Comparison of ENCODE assay signal across 8 cellular contexts in the genomic region with DNA sequence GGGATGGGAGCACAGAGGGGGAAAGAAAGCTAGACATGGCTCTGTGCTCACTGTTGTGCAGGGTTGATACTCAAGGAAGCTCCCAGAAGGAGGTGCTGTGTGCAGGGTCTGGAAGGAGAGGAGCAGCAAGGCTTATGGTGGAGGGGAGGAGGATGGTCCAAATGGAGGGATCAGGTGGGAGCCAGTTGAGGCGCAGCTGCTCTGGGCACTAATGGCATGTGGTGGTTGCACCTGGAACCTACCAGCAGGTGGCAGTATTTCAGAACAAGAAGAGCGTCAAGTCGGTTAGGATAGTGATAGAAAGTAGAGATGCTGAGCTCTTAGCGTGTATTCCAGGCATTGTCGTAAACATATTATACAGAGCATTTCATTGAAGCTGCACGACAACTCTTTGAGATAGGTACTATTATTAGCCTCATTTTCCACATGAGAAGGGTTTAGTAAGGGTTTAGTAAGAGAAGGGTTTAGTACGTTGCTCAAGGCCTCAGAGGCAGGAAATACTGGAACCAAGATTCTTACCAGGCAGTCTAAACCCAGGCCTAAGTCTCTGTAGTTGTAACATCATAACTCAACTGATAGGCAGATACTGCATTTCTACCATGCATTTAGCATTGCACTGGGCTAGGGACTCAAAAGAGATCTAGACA.
DNase-seq lines count a peak whose midpoint lies in the region; ATAC-seq, FAIRE-seq and TF ChIP-seq lines count a peak whose summit lies in the region.

No MANE protein-coding gene starts in this region.

- POLR2A ChIA-PET in GM10248 (lab: Yijun Ruan, JAX) (no interaction called here), GM12878 (lab: Charles Lee) (no interaction called here)

- peak; percentile 98 for ATAC-seq in GM23338
- peak; percentile 96 for ATAC-seq in GM12878

- no peaks in the 10 kb centered on the region for H3K9me2 ChIP-seq in GM23338 (ENCODE audit: insufficient read depth)

- H3K27me3 ChIP-seq in GM23338 (ENCODE audit: insufficient read depth) (no peaks in the 10 kb centered on the region), GM12878 (replicated peaks in 1 of 2; ENCODE audit: control insufficient read depth in 2 of 2, insufficient read depth in 2 of 2, low read length in 1 of 2) (no peaks in the 10 kb centered on the region)

- H3K4me3 Mint-ChIP-seq in GM23338 = no peak overlapping the region

- H3K4me3 ChIP-seq in GM23338 = no peak overlapping the region
- H3K4me3 ChIP-seq in GM12878 = no peak overlapping the region

- SMC1A ChIA-PET in GM12878 (lab: Charles Lee; ENCODE audit: uncharacterized antibody, unreplicated experiment) = interaction anchor here (0.6 to 2.7 kb wide), 11 partner anchors 10 to 822 kb away, joined by 3 to 13 read pairs (median 4); no protein-coding TSS in a partner anchor

- H3K9ac ChIP-seq in GM12878 (ENCODE audit: control insufficient read depth, insufficient read depth, low read length) = no peak overlapping the region

- peak; percentile 66 for TF ChIP-seq RAD21 in GM12878 (IDR thresholded peaks at IDR 0.05; ENCODE audit: insufficient read depth, low read depth, low read length)

- no TSS peak for BruUV-seq in GM12878 (replicated peaks; lab: Mats Ljungman, UMichigan)

- no peak for TF ChIP-seq POLR2A in GM12878 (IDR thresholded peaks at IDR 0.05; ENCODE audit: low read depth, low read length)

- no peaks in the 10 kb centered on the region; the same call in 2 of the 3 replicates for H3K4me1 Mint-ChIP-seq in GM23338

- no peaks in the 10 kb centered on the region for H3F3A ChIP-seq in GM23338 (replicated peaks; ENCODE audit: low read depth)

- H3K27ac Mint-ChIP-seq in GM23338 = no peak overlapping the region

- CTCF ChIA-PET in GM10248 (lab: Yijun Ruan, JAX) = interaction anchor here (0.7 to 6.7 kb wide), 39 partner anchors 8 to 1253 kb away, joined by 3 to 75 read pairs (median 4); no protein-coding TSS in a partner anchor
- CTCF ChIA-PET in GM12878 (lab: Yijun Ruan, JAX) = interaction anchor here (0.6 to 4.3 kb wide), 24 partner anchors 8 to 822 kb away, joined by 3 to 32 read pairs (median 4); no protein-coding TSS in a partner anchor

- intact Hi-C loops in GM12878 (cut with micrococcal nuclease; ENCODE audit: unreplicated experiment) = loop anchor here (1.0 to 5.0 kb wide), 5 partner anchors 213 to 821 kb away; no protein-coding TSS in a partner anchor

- H4K20me1 ChIP-seq in GM23338 (replicated peaks; ENCODE audit: insufficient read depth) (no peaks in the 10 kb centered on the region), GM12878 (ENCODE audit: control insufficient read depth, insufficient read depth) (no peaks in the 10 kb centered on the region)

- H3K4me1 ChIP-seq in GM23338 (ENCODE audit: insufficient read depth) (no peaks in the 10 kb centered on the region), GM12878 (ENCODE audit: control insufficient read depth, insufficient read depth, low read length) (no peaks in the 10 kb centered on the region)

- RAD21 ChIA-PET in GM12878 (lab: Charles Lee; ENCODE audit: unreplicated experiment) = interaction anchor here (1.0 to 2.4 kb wide), 7 partner anchors 226 to 822 kb away, joined by 3 to 10 read pairs (median 4); no protein-coding TSS in a partner anchor

- no peak for TF ChIP-seq EP300 in GM12878 (IDR thresholded peaks at IDR 0.05; ENCODE audit: borderline replicate concordance in 1 of 2, control insufficient read depth in 1 of 2, low read depth in 2 of 2, low read length in 2 of 2)

- H3K4me2 ChIP-seq in GM23338 (no peak overlapping the region), GM12878 (ENCODE audit: control insufficient read depth, insufficient read depth) (no peak overlapping the region)

- in situ Hi-C loops in GM12878 (cut with MboI) = no loop called here

- H3K9me3 ChIP-seq in GM12878 (replicated peaks; ENCODE audit: control insufficient read depth, insufficient read depth, low read length) = no peaks in the 10 kb centered on the region

- H3K27ac ChIP-seq in GM23338 (ENCODE audit: low read depth) (no peak overlapping the region), GM12878 (ENCODE audit: control insufficient read depth, insufficient read depth) (no peak overlapping the region)

- 8% methylated on average over 7 of the region's 7 CpGs for WGBS in GM12878 (ENCODE audit: insufficient coverage, insufficient replicate concordance, low lambda C conversion rate, missing lambda C conversion rate)

- no peak overlapping the region for H2AFZ ChIP-seq in GM23338
- H2AFZ ChIP-seq in GM12878 (ENCODE audit: control insufficient read depth, low read depth, low read length) = no peak overlapping the region

- FAIRE-seq in GM12878 (lab: Jason Lieb, UNC) = peak; percentile 86

- H3K79me2 ChIP-seq in GM23338 (replicated peaks; ENCODE audit: insufficient read depth) (no peaks in the 10 kb centered on the region), GM12878 (ENCODE audit: control insufficient read depth, insufficient read depth, low read length) (no peaks in the 10 kb centered on the region)

- H3K36me3 ChIP-seq in GM23338 (ENCODE audit: insufficient read depth) (no peaks in the 10 kb centered on the region), GM12878 (ENCODE audit: control insufficient read depth in 2 of 2, insufficient read depth in 2 of 2, low read length in 1 of 2) (no peaks in the 10 kb centered on the region)

- peaks cover 6% of the 10 kb centered on the region for H3K27me3 Mint-ChIP-seq in GM23338 (ENCODE audit: insufficient read depth, low read depth, poor library complexity)

- H3K9me3 Mint-ChIP-seq in GM23338 = peaks cover 5% of the 10 kb centered on the region; the same call in 2 of the 3 replicates

- DNase-seq in GM10248 (ENCODE audit: extremely low spot score) (peak; percentile 72), GM23338 (ENCODE audit: low spot score) (peak; percentile 96), NCI-H1092 treated with DMSO at 0.1 percent for 48 hours (lab: John Stamatoyannopoulos, UW) (peak; percentile 61), SW480 (ENCODE audit: low spot score) (peak; percentile 83), GM12878 (ENCODE audit: low read depth, low spot score) (peak; percentile 2), iPS-NIHi11 (ENCODE audit: low spot score) (peak; percentile 90), mesenteric fat pad (ENCODE audit: low spot score) (no peak)
- DNase-seq in stimulated activated CD4-positive, alpha-beta T cell treated with anti-CD3 and anti-CD28 coated beads, Interleukin-12 subunit alpha, Interleukin-12 subunit beta, amount 100 ng/mL, for 4 hours = peak; percentile 32

- peak; percentile 73 for TF ChIP-seq CTCF in GM10248 (IDR thresholded peaks at IDR 0.05; ENCODE audit: control extremely low read depth, extremely low read depth, low read depth, missing control alignments)
- TF ChIP-seq CTCF in GM23338 (conservative IDR thresholded peaks at IDR 0.05; ENCODE audit: low read depth in 2 of 2) = peak; percentile 90 to 91
- peak; percentile 79 to 82 (median 81) for TF ChIP-seq CTCF in GM12878 (IDR thresholded peaks at IDR 0.05 in 2 of 3, conservative IDR thresholded peaks at IDR 0.05 in 1 of 3; ENCODE audit: control insufficient read depth in 2 of 3, extremely low read depth in 1 of 3, insufficient read depth in 1 of 3, low read depth in 3 of 3, low read length in 3 of 3)

- no peaks in the 10 kb centered on the region for H3K36me3 Mint-ChIP-seq in GM23338 (ENCODE audit: low read depth)

TF ChIP-seq in GM12878, 131 proteins besides CTCF, POLR2A, EP300 and RAD21:
- 0 out of 2 replicates have a peak, but pooled peaks have one; percentile 52 for TF ChIP-seq HDGF (IDR thresholded peaks at IDR 0.05)
- TF ChIP-seq EZH2 (IDR thresholded peaks at IDR 0.05; ENCODE audit: borderline replicate concordance, control insufficient read depth, low read depth, low read length) = no peak
- TF ChIP-seq SMC3 (IDR thresholded peaks at IDR 0.05; ENCODE audit: borderline replicate concordance, low read length) = peak; percentile 87
- TF ChIP-seq, protein P1, sequence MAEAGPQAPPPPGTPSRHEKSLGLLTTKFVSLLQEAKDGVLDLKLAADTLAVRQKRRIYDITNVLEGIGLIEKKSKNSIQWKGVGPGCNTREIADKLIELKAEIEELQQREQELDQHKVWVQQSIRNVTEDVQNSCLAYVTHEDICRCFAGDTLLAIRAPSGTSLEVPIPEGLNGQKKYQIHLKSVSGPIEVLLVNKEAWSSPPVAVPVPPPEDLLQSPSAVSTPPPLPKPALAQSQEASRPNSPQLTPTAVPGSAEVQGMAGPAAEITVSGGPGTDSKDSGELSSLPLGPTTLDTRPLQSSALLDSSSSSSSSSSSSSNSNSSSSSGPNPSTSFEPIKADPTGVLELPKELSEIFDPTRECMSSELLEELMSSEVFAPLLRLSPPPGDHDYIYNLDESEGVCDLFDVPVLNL (IDR thresholded peaks at IDR 0.05; ENCODE audit: low read depth, low read length) = no peak
- TF ChIP-seq, protein P2, sequence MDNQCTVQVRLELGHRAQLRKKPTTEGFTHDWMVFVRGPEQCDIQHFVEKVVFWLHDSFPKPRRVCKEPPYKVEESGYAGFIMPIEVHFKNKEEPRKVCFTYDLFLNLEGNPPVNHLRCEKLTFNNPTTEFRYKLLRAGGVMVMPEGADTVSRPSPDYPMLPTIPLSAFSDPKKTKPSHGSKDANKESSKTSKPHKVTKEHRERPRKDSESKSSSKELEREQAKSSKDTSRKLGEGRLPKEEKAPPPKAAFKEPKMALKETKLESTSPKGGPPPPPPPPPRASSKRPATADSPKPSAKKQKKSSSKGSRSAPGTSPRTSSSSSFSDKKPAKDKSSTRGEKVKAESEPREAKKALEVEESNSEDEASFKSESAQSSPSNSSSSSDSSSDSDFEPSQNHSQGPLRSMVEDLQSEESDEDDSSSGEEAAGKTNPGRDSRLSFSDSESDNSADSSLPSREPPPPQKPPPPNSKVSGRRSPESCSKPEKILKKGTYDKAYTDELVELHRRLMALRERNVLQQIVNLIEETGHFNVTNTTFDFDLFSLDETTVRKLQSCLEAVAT (IDR thresholded peaks at IDR 0.05) = 0 out of 2 replicates have a peak, but pooled peaks have one; percentile 17
- 0 out of 2 replicates have a peak, but pooled peaks have one; percentile 21 for TF ChIP-seq RUNX3 (IDR thresholded peaks at IDR 0.05; ENCODE audit: low read length)
- 0 out of 2 replicates have a peak, but pooled peaks have one; percentile 36 for TF ChIP-seq YY1 (IDR thresholded peaks at IDR 0.05; ENCODE audit: low read depth, low read length)
